Comparison of ENCODE assay signal across 18 cellular contexts in genomic region chr12:102425109-102426009, GRCh38. TPM values are rescaled to one million over a fixed set of nuclear protein-coding genes. Genes with fewer than 3 reads are reported as not detected.
"Had no signal": no experiment of that assay in that cellular context is flagged by ENCODE, and none has a peak within 500 bp of the region (broad histone marks: within the 10 kb centered on the region; RNA-seq: fewer than 3 reads in every experiment).

No MANE protein-coding gene starts in this region.

- H3K27ac ChIP-seq: lower lobe of right lung, tibial nerve had no signal

- H3K36me3 ChIP-seq: ascending aorta, heart right ventricle, lower lobe of right lung, tibial nerve had no signal

- H3K27me3 ChIP-seq: ascending aorta, heart right ventricle, tibial nerve had no signal

- ATAC-seq: activated CD8-positive, alpha-beta T cell treated with anti-CD3 and anti-CD28 coated beads, Interleukin-2, amount 10 ng/mL, durations not matched to agents 7 days and 5 days; activated naive CD8-positive, alpha-beta T cell treated with anti-CD3 and anti-CD28 coated beads, Interleukin-2, amount 50 U/mL, for 24 hours; lower lobe of right lung; natural killer cell; stimulated activated naive CD8-positive, alpha-beta T cell treated with anti-CD3 and anti-CD28 coated beads, Interleukin-15, Interleukin-2, amounts not matched to agents 100 U/mL and 50 U/mL, for 24 hours had no signal

- DNase-seq: activated CD4-positive, alpha-beta T cell treated with anti-CD3 and anti-CD28 coated beads, Interleukin-2, amount 10 ng/mL, durations not matched to agents 7 days and 5 days; activated CD8-positive, alpha-beta T cell treated with anti-CD3 and anti-CD28 coated beads, Interleukin-2, amount 10 ng/mL, durations not matched to agents 7 days and 5 days; activated naive CD4-positive, alpha-beta T cell treated with anti-CD3 and anti-CD28 coated beads, Interleukin-2, amount 10 ng/mL, durations not matched to agents 7 days and 5 days; activated naive CD8-positive, alpha-beta T cell treated with anti-CD3 and anti-CD28 coated beads, Interleukin-2, amount 50 U/mL, for 24 hours; activated T-cell treated with anti-CD3 and anti-CD28 coated beads, Interleukin-2, amount 50 U/mL, for 24 hours; erythroblast; heart right ventricle; immature natural killer cell; kidney glomerular epithelial cell; lower lobe of right lung; natural killer cell; nucleus accumbens; stimulated activated naive CD8-positive, alpha-beta T cell treated with anti-CD3 and anti-CD28 coated beads, Interleukin-15, Interleukin-2, amounts not matched to agents 100 U/mL and 50 U/mL, for 24 hours; T1000 had no signal

- H3K4me3 ChIP-seq: ascending aorta, coronary artery, heart right ventricle, lower lobe of right lung, skin epidermis, tibial nerve had no signal

- H3K9me3 ChIP-seq: ascending aorta, heart right ventricle, lower lobe of right lung, tibial nerve had no signal

RNA-seq across cellular contexts. Expression of gene IGF1, which starts 55.0 kb away (rescaled TPM):
- polyA plus RNA-seq: immature natural killer cell had no signal
